In genomic region chr19:49136771-49137171, GRCh38 we compare ENCODE assay signal across 21 cellular contexts. TPM values are rescaled to one million over a fixed set of nuclear protein-coding genes. Genes with fewer than 3 reads are reported as not detected.
DNase-seq lines count a peak whose midpoint lies in the region; TF ChIP-seq lines count a peak whose summit lies in the region.
"Had no signal": no experiment of that assay in that cellular context is flagged by ENCODE, and none has a peak within 500 bp of the region (broad histone marks: within the 10 kb centered on the region; RNA-seq: fewer than 3 reads in every experiment).

No MANE protein-coding gene starts in this region.

- H3K9ac ChIP-seq in skeletal muscle satellite cell (ENCODE audit: low read depth, low read length), result no peak overlapping the region
- no peak overlapping the region for H3K9ac ChIP-seq in endodermal cell (ENCODE audit: extremely low read depth, low read length, poor library complexity, severe bottlenecking)

- no peak overlapping the region for H3K4me3 ChIP-seq in H7 (ENCODE audit: insufficient read depth, low read depth, low read length)
- H3K4me3 ChIP-seq in esophagus squamous epithelium, result peak overlapping the region in 1 of 4 donors; percentile 6
- no peak overlapping the region for H3K4me3 ChIP-seq in skeletal muscle satellite cell (ENCODE audit: low read length)
- no peak overlapping the region for H3K4me3 ChIP-seq in endodermal cell (ENCODE audit: low read length)
- H3K4me3 ChIP-seq: SJSA1 had no signal

- peaks cover 23% of the 10 kb centered on the region for H3K27me3 Mint-ChIP-seq in endodermal cell (ENCODE audit: insufficient read depth)
- H3K27me3 Mint-ChIP-seq in HFFc6 (ENCODE audit: insufficient read depth), result peaks cover 10% of the 10 kb centered on the region

- WGBS in esophagus squamous epithelium, 2 donors, result 49 to 78% methylated on average over 2 to 10 of the region's 10 CpGs
- 86 to 88% methylated on average over 3 to 10 of the region's 10 CpGs for WGBS in endodermal cell (ENCODE audit: insufficient coverage in 1 of 2, insufficient read length in 1 of 2), 2 experiments

- H3K9me3 ChIP-seq in esophagus squamous epithelium (no peaks in the 10 kb centered on the region), skeletal muscle satellite cell (replicated peaks; ENCODE audit: low read length) (no peaks in the 10 kb centered on the region), endodermal cell (ENCODE audit: control insufficient read depth, low read length) (no peaks in the 10 kb centered on the region)
- H3K9me3 ChIP-seq: neutrophil, SJSA1 had no signal

- H3K36me3 Mint-ChIP-seq in endodermal cell (ENCODE audit: low read depth) (peaks cover 4% of the 10 kb centered on the region), HFFc6 (ENCODE audit: low read depth) (no peaks in the 10 kb centered on the region)
- H3K36me3 Mint-ChIP-seq: activated CD8-positive, alpha-beta memory T cell treated with anti-CD3 and anti-CD28 coated beads, Interleukin-2, amount 10 ng/mL, durations not matched to agents 7 days and 5 days had no signal

- H3K4me3 Mint-ChIP-seq in endodermal cell (no peak overlapping the region), HFFc6 (no peak overlapping the region)
- H3K4me3 Mint-ChIP-seq: activated CD8-positive, alpha-beta memory T cell treated with anti-CD3 and anti-CD28 coated beads, Interleukin-2, amount 10 ng/mL, durations not matched to agents 7 days and 5 days; central memory CD8-positive, alpha-beta T cell had no signal

- peaks cover 2% of the 10 kb centered on the region for H3K9me3 Mint-ChIP-seq in endodermal cell
- H3K9me3 Mint-ChIP-seq in HFFc6, result no peaks in the 10 kb centered on the region
- H3K9me3 Mint-ChIP-seq: central memory CD8-positive, alpha-beta T cell; IgD-negative memory B cell had no signal

- H3K4me1 Mint-ChIP-seq in endodermal cell, result peaks cover 3% of the 10 kb centered on the region
- no peaks in the 10 kb centered on the region for H3K4me1 Mint-ChIP-seq in HFFc6 (ENCODE audit: low read depth)

- H3K36me3 ChIP-seq in H7 (replicated peaks; ENCODE audit: control insufficient read depth, insufficient read depth, low read length), result peaks cover 2% of the 10 kb centered on the region
- H3K36me3 ChIP-seq in esophagus squamous epithelium, result peaks cover 0 to 15% (median 0%) of the 10 kb centered on the region in 3 donors
- H3K36me3 ChIP-seq in skeletal muscle satellite cell (ENCODE audit: insufficient read depth, low read length), result no peaks in the 10 kb centered on the region
- H3K36me3 ChIP-seq in endodermal cell (ENCODE audit: control insufficient read depth, insufficient read depth, low read length), result no peaks in the 10 kb centered on the region
- H3K36me3 ChIP-seq: neutrophil, SJSA1 had no signal

- H3K27ac ChIP-seq in esophagus squamous epithelium (peak overlapping the region; percentile 16 to 84 (median 78)), endodermal cell (ENCODE audit: low read depth, low read length) (no peak overlapping the region)
- H3K27ac ChIP-seq: neutrophil, SJSA1 had no signal

- no peak for TF ChIP-seq POLR2A in esophagus squamous epithelium (IDR thresholded peaks at IDR 0.05)

- TF ChIP-seq CTCF in esophagus squamous epithelium (IDR thresholded peaks at IDR 0.05) (no peak), endodermal cell (conservative IDR thresholded peaks at IDR 0.05) (no peak), HFFc6 (IDR thresholded peaks at IDR 0.05) (no peak)

- peak overlapping the region; percentile 5 for H3K4me2 ChIP-seq in skeletal muscle satellite cell (ENCODE audit: low read length)

- H3K4me1 ChIP-seq in esophagus squamous epithelium (peaks cover 0 to 49% (median 22%) of the 10 kb centered on the region in 3 donors), skeletal muscle satellite cell (ENCODE audit: control insufficient read depth, insufficient read depth, low read length) (peaks cover 15% of the 10 kb centered on the region), endodermal cell (ENCODE audit: control insufficient read depth, insufficient read depth, low read length) (no peaks in the 10 kb centered on the region)
- H3K4me1 ChIP-seq: SJSA1 had no signal

- intact Hi-C loops in esophagus squamous epithelium (cut with DNase I), result no loop called here

- DNase-seq in H7, result peak; percentile 25
- DNase-seq in esophagus squamous epithelium (lab: John Stamatoyannopoulos, UW), result no peak
- peak; percentile 89 for DNase-seq in left kidney (ENCODE audit: low read depth, low spot score)
- DNase-seq in HT-29 (ENCODE audit: low spot score), result no peak
- DNase-seq in endodermal cell, result no peak
- DNase-seq in HFFc6, result no peak
- DNase-seq in NOMO-1 treated with DMSO at 0.1 percent for 48 hours (lab: John Stamatoyannopoulos, UW; ENCODE audit: unreplicated experiment), result no peak
- DNase-seq: activated CD4-positive, CD25-positive, alpha-beta regulatory T cell; activated CD8-positive, alpha-beta memory T cell treated with anti-CD3 and anti-CD28 coated beads, Interleukin-2, amount 10 ng/mL, durations not matched to agents 7 days and 5 days; amniotic stem cell; Calu3; NCI-H2029 treated with DMSO at 0.1 percent for 48 hours; NCI-H510A treated with DMSO at 0.1 percent for 48 hours; T-helper 2 cell had no signal

- H3K27me3 ChIP-seq in H7 (ENCODE audit: control insufficient read depth, insufficient read depth, low read length), result peaks cover 13% of the 10 kb centered on the region; the same call in 1 of the 2 replicates
- peaks cover 0 to 3% (median 0%) of the 10 kb centered on the region in 4 donors for H3K27me3 ChIP-seq in esophagus squamous epithelium
- H3K27me3 ChIP-seq in skeletal muscle satellite cell (ENCODE audit: control insufficient read depth, insufficient read depth, low read length), result peaks cover 3% of the 10 kb centered on the region
- H3K27me3 ChIP-seq in endodermal cell (ENCODE audit: control insufficient read depth, insufficient read depth, low read length, poor library complexity, severe bottlenecking), result no peaks in the 10 kb centered on the region
- H3K27me3 ChIP-seq: SJSA1 had no signal

- H3K27ac Mint-ChIP-seq in endodermal cell, result no peak overlapping the region
- no peak overlapping the region for H3K27ac Mint-ChIP-seq in HFFc6
- H3K27ac Mint-ChIP-seq: activated CD8-positive, alpha-beta memory T cell treated with anti-CD3 and anti-CD28 coated beads, Interleukin-2, amount 10 ng/mL, durations not matched to agents 7 days and 5 days; IgD-negative memory B cell had no signal

RNA-seq across cellular contexts. Expression of gene PPFIA3, which starts 17.4 kb away (rescaled TPM):
- total RNA-seq in H7 (2014; rRNA removed; shearing (Covaris generic)), result 21.1 and 23.6 TPM in 2 replicates
- 10 to 100 TPM; 10.9 to 20.9 (median 13.8) TPM for total RNA-seq in esophagus squamous epithelium
- 2.0 and 2.2 TPM in 2 replicates for total RNA-seq in skeletal muscle satellite cell (2012; rRNA removed)
- 22.9 and 30.1 TPM in 2 replicates for total RNA-seq in HT-29 (2014; rRNA removed; shearing (Covaris generic))
- total RNA-seq in endodermal cell, result 10 to 100 TPM in 1 of 2 donors, 1 to 10 TPM in 1; 7.4 to 16.5 TPM
- 21.1 TPM for polyA plus RNA-seq in endodermal cell (2013, experiment 1 of 2)
- 20.8 TPM for polyA plus RNA-seq in endodermal cell (2013, experiment 2 of 2)
- total RNA-seq in HFFc6 (2021; fragmentation: NEBNext Ultra II Directional; extraction: Animal tissue kit (Norgen Biotek cat#: 25700)), result 1 to 10 TPM; 1.9 to 2.4 (median 2.3) TPM
- polyA plus RNA-seq: IgD-negative memory B cell had no signal

RNA-seq across cellular contexts. Expression of gene C19orf73, which starts 17.8 kb away (rescaled TPM):
- total RNA-seq in H7 (2014; rRNA removed; shearing (Covaris generic)), result 1.4 and 3.2 TPM in 2 replicates
- total RNA-seq in esophagus squamous epithelium (1 to 10 TPM; 2.1 to 7.4 (median 4.7) TPM), endodermal cell (1 to 10 TPM; 1.9 to 2.5 TPM)
- 0.25 and 1.3 TPM in 2 replicates for total RNA-seq in skeletal muscle satellite cell (2012; rRNA removed)
- 5.9 and 6.0 TPM in 2 replicates for total RNA-seq in HT-29 (2014; rRNA removed; shearing (Covaris generic))
- 2.2 TPM for polyA plus RNA-seq in endodermal cell (2013, experiment 1 of 2)
- 1.9 TPM for polyA plus RNA-seq in endodermal cell (2013, experiment 2 of 2)
- 1 to 10 TPM in 1 of 6 experiments, under 1 TPM in 5; 0.60 to 1.1 (median 0.71) TPM for total RNA-seq in HFFc6 (2021; fragmentation: NEBNext Ultra II Directional; extraction: Animal tissue kit (Norgen Biotek cat#: 25700))
- total RNA-seq: G401 had no signal

RNA-seq across cellular contexts. Expression of gene HRC, which starts 18.4 kb away (rescaled TPM):
- 0.45 and 0.81 TPM in 2 replicates for total RNA-seq in H7 (2014; rRNA removed; shearing (Covaris generic))
- 1 to 10 TPM in 1 of 4 donors, under 1 TPM in 3; 0.13 to 1.1 (median 0.38) TPM for total RNA-seq in esophagus squamous epithelium
- total RNA-seq in skeletal muscle satellite cell (2012; rRNA removed), result 2.2 TPM in 1 of 2 replicates, not detected in the other
- 0.08 TPM in 1 of 2 replicates, not detected in the other for total RNA-seq in HT-29 (2014; rRNA removed; shearing (Covaris generic))
- 1 to 10 TPM in 1 of 2 donors, under 1 TPM in 1; 0.57 to 3.9 TPM for total RNA-seq in endodermal cell
- 5.1 TPM for polyA plus RNA-seq in endodermal cell (2013, experiment 1 of 2)
- 3.8 TPM for polyA plus RNA-seq in endodermal cell (2013, experiment 2 of 2)
- not detected for total RNA-seq in HFFc6 (2021; fragmentation: NEBNext Ultra II Directional; extraction: Animal tissue kit (Norgen Biotek cat#: 25700))
- total RNA-seq: activated CD8-positive, alpha-beta memory T cell treated with anti-CD3 and anti-CD28 coated beads, Interleukin-2, amount 10 ng/mL, durations not matched to agents 7 days and 5 days; Calu3; glomerular endothelial cell; SJSA1 had no signal
- polyA plus RNA-seq: IgD-negative memory B cell had no signal

RNA-seq across cellular contexts. Expression of gene TRPM4, which starts 20.8 kb away (rescaled TPM):
- total RNA-seq in H7 (2014; rRNA removed; shearing (Covaris generic)), result 10.2 and 12.8 TPM in 2 replicates
- total RNA-seq in esophagus squamous epithelium, result 10 to 100 TPM in 3 of 4 donors, 1 to 10 TPM in 1; 7.6 to 28.9 (median 18.0) TPM
- 15.5 and 18.5 TPM in 2 replicates for total RNA-seq in skeletal muscle satellite cell (2012; rRNA removed)
- 28.7 and 33.7 TPM in 2 replicates for total RNA-seq in HT-29 (2014; rRNA removed; shearing (Covaris generic))
- total RNA-seq in endodermal cell, result 10 to 100 TPM; 22.0 to 33.3 TPM
- polyA plus RNA-seq in endodermal cell (2013, experiment 1 of 2), result 16.5 TPM
- polyA plus RNA-seq in endodermal cell (2013, experiment 2 of 2), result 13.7 TPM
- 10 to 100 TPM; 25.5 to 32.5 (median 30.5) TPM for total RNA-seq in HFFc6 (2021; fragmentation: NEBNext Ultra II Directional; extraction: Animal tissue kit (Norgen Biotek cat#: 25700))
- polyA plus RNA-seq: IgD-negative memory B cell had no signal

RNA-seq across cellular contexts. Expression of gene LIN7B, which starts 22.6 kb away (rescaled TPM):
- 2.2 and 4.1 TPM in 2 replicates for total RNA-seq in H7 (2014; rRNA removed; shearing (Covaris generic))
- total RNA-seq in esophagus squamous epithelium, result 10 to 100 TPM in 2 of 4 donors, 1 to 10 TPM in 2; 5.7 to 14.1 (median 10.1) TPM
- total RNA-seq in skeletal muscle satellite cell (2012; rRNA removed), result 4.4 and 5.1 TPM in 2 replicates
- total RNA-seq in HT-29 (2014; rRNA removed; shearing (Covaris generic)), result 12.0 and 19.9 TPM in 2 replicates
- total RNA-seq in endodermal cell, result 10 to 100 TPM in 1 of 2 donors, 1 to 10 TPM in 1; 9.5 to 14.9 TPM
- 7.9 TPM for polyA plus RNA-seq in endodermal cell (2013, experiment 1 of 2)
- 8.4 TPM for polyA plus RNA-seq in endodermal cell (2013, experiment 2 of 2)
- 10 to 100 TPM in 4 of 6 experiments, 1 to 10 TPM in 2; 9.3 to 12.7 (median 10.2) TPM for total RNA-seq in HFFc6 (2021; fragmentation: NEBNext Ultra II Directional; extraction: Animal tissue kit (Norgen Biotek cat#: 25700))

Comparison
In these comparisons a context has a peak if more than half of its experiments do, and no peak if none do; other contexts are left out.
1. DNase-seq: peak in H7 (single experiment) and left kidney (single experiment); none in esophagus squamous epithelium (single experiment), HT-29 (single experiment), endodermal cell (single experiment), HFFc6 (single experiment) and NOMO-1 treated with DMSO at 0.1 percent for 48 hours (single experiment).